In genomic region chrX:149497054-149497453, GRCh38 we compare ENCODE assay signal across 28 cellular contexts. TPM values are rescaled to one million over a fixed set of nuclear protein-coding genes. Genes with fewer than 3 reads are reported as not detected.
"Had no signal": no experiment of that assay in that cellular context is flagged by ENCODE, and none has a peak within 500 bp of the region (broad histone marks: within the 10 kb centered on the region; RNA-seq: fewer than 3 reads in every experiment).

No MANE protein-coding gene starts in this region.

- H3K36me3 ChIP-seq: prostate gland had no signal

- H3K4me1 ChIP-seq: ascending aorta, left lung, prostate gland had no signal

- H3K9me3 Mint-ChIP-seq: activated naive CD4-positive, alpha-beta T cell treated with anti-CD3 and anti-CD28 coated beads, Interleukin-2, amount 50 U/mL, for 24 hours; activated T-cell treated with anti-CD3 and anti-CD28 coated beads, Interleukin-2, amount 50 U/mL, for 72 hours; neural crest cell had no signal

- H3K27ac Mint-ChIP-seq: activated T-cell treated with anti-CD3 and anti-CD28 coated beads, Interleukin-2, amount 50 U/mL, for 72 hours had no signal

- FAIRE-seq: kidney, small intestine had no signal

- H3K4me3 ChIP-seq: ascending aorta, left lung, prostate gland, stomach had no signal

- ATAC-seq: activated T-cell treated with anti-CD3 and anti-CD28 coated beads, Interleukin-2, amount 50 U/mL, for 72 hours; left lung; right cardiac atrium had no signal

- H3K27me3 ChIP-seq: ascending aorta, left lung, stomach had no signal

- H3K4me3 Mint-ChIP-seq: activated naive CD4-positive, alpha-beta T cell treated with anti-CD3 and anti-CD28 coated beads, Interleukin-2, amount 50 U/mL, for 24 hours; activated T-cell treated with anti-CD3 and anti-CD28 coated beads, Interleukin-2, amount 50 U/mL, for 72 hours; neural crest cell had no signal

- H3K9me3 ChIP-seq: ascending aorta, left lung, prostate gland, stomach had no signal

- H3K4me1 Mint-ChIP-seq: neural crest cell had no signal

- DNase-seq: activated CD4-positive, alpha-beta T cell treated with anti-CD3 and anti-CD28 coated beads for 1 hour; activated CD4-positive, alpha-beta T cell treated with anti-CD3 and anti-CD28 coated beads, Interleukin-2, amount 50 U/mL, for 4 hours; activated gamma-delta T cell; activated T-cell treated with anti-CD3 and anti-CD28 coated beads, Interleukin-2, amount 50 U/mL, for 72 hours; dermis blood vessel endothelial cell; effector memory CD4-positive, alpha-beta T cell; glutamatergic neuron; hippocampal formation; kidney; left lung; naive B cell; right cardiac atrium; small intestine; stimulated activated CD4-positive, alpha-beta T cell treated with anti-CD3 and anti-CD28 coated beads, Interleukin-4, amount 100 ng/mL, for 1 hour; stomach; T-helper 2 cell; trophoblast cell; WERI-Rb-1 had no signal

- H3K27me3 Mint-ChIP-seq: activated naive CD4-positive, alpha-beta T cell treated with anti-CD3 and anti-CD28 coated beads, Interleukin-2, amount 50 U/mL, for 24 hours; naive B cell had no signal

- H3K27ac ChIP-seq: ascending aorta, left lung, prostate gland, stomach, WERI-Rb-1 had no signal

RNA-seq across cellular contexts. Expression of gene HSFX3, which starts 52.7 kb away (rescaled TPM):
- total RNA-seq: activated CD8-positive, alpha-beta memory T cell treated with anti-CD3 and anti-CD28 coated beads for 36 hours; activated T-cell treated with anti-CD3 and anti-CD28 coated beads, Interleukin-2, amount 50 U/mL, for 72 hours; ascending aorta; dermis blood vessel endothelial cell; kidney; left lung; lung microvascular endothelial cell; mononuclear cell; neural crest cell; omental fat pad; right cardiac atrium; temporal lobe had no signal
- polyA plus RNA-seq: adipose tissue, right cardiac atrium, small intestine, stomach had no signal
